22 cellular contexts compared by ENCODE assay signal in genomic region chr3:6750782-6751181, GRCh38.
"Had no signal": no experiment of that assay in that cellular context is flagged by ENCODE, and none has a peak within 500 bp of the region (broad histone marks: within the 10 kb centered on the region; RNA-seq: fewer than 3 reads in every experiment).

No MANE protein-coding gene starts in this region.

- H3K4me1 ChIP-seq: SJSA1 had no signal

- ATAC-seq: T-cell had no signal

- H3K4me3 ChIP-seq: SJSA1, SK-N-MC had no signal

- H3K9me3 ChIP-seq: SJSA1 had no signal

- DNase-seq: KBM-7, MV-4-11, NCI-H1048, NCI-H1105, NCI-H1436 treated with DMSO at 0.1 percent for 48 hours, NCI-H1694, NCI-H187 treated with DMSO at 0.1 percent for 48 hours, NCI-H2081 treated with DMSO at 0.1 percent for 48 hours, NCI-H2171, NCI-H226, NCI-H446, NCI-H510A, NCI-H524 treated with DMSO at 0.1 percent for 48 hours, NCI-H774, Right ventricle myocardium superior, RPMI8226, SIG-M5, SW 1271, T-cell had no signal

- FAIRE-seq: RCC 7860 had no signal

- H3K36me3 ChIP-seq: SJSA1 had no signal

- H3K27ac ChIP-seq: SJSA1, SK-N-MC had no signal
